Comparison of ENCODE assay signal across 22 cellular contexts in genomic region chr21:42201615-42202161, GRCh38. TPM values are rescaled to one million over a fixed set of nuclear protein-coding genes. Genes with fewer than 3 reads are reported as not detected.
DNase-seq lines count a peak whose midpoint lies in the region; ATAC-seq and TF ChIP-seq lines count a peak whose summit lies in the region.
"Had no signal": no experiment of that assay in that cellular context is flagged by ENCODE, and none has a peak within 500 bp of the region (broad histone marks: within the 10 kb centered on the region; RNA-seq: fewer than 3 reads in every experiment).

No MANE protein-coding gene starts in this region.

- H3K4me1 ChIP-seq in BLaER1 (peaks cover 30% of the 10 kb centered on the region), mesenchymal stem cell (ENCODE audit: control insufficient read depth, insufficient read depth, low read depth, low read length) (no peaks in the 10 kb centered on the region)
- peaks cover 36% of the 10 kb centered on the region for H3K4me1 ChIP-seq in CD4-positive, alpha-beta memory T cell (ENCODE audit: insufficient read depth, low read length)
- H3K4me1 ChIP-seq: sigmoid colon had no signal

- H3K27me3 ChIP-seq in BLaER1 (no peaks in the 10 kb centered on the region), WERI-Rb-1 (ENCODE audit: insufficient read depth, low read depth, severe bottlenecking) (no peaks in the 10 kb centered on the region), mesenchymal stem cell (ENCODE audit: control insufficient read depth in 1 of 2, insufficient read depth in 1 of 2, low read length in 2 of 2) (peaks cover 5 to 16% of the 10 kb centered on the region in 2 experiments)
- no peaks in the 10 kb centered on the region for H3K27me3 ChIP-seq in CD4-positive, alpha-beta memory T cell (ENCODE audit: insufficient read depth, low read length)
- H3K27me3 ChIP-seq: sigmoid colon, thyroid gland had no signal

- no peaks in the 10 kb centered on the region for H4K20me1 ChIP-seq in BLaER1

- no peak overlapping the region for H2BK15ac ChIP-seq in mesenchymal stem cell (ENCODE audit: low read depth, poor library complexity, severe bottlenecking)

- H3K14ac ChIP-seq in mesenchymal stem cell (ENCODE audit: low read length in 2 of 2): no peak overlapping the region

- no peak overlapping the region for H2BK12ac ChIP-seq in mesenchymal stem cell (ENCODE audit: low read length in 2 of 2)

- H3K9me3 ChIP-seq in BLaER1 (no peaks in the 10 kb centered on the region), WERI-Rb-1 (ENCODE audit: severe bottlenecking) (peaks cover 19% of the 10 kb centered on the region), mesenchymal stem cell (ENCODE audit: control insufficient read depth, low read length) (no peaks in the 10 kb centered on the region)
- H3K9me3 ChIP-seq in CD4-positive, alpha-beta memory T cell (ENCODE audit: control insufficient read depth in 1 of 2, low read length in 2 of 2): no peaks in the 10 kb centered on the region
- H3K9me3 ChIP-seq: mucosa of descending colon, sigmoid colon, thyroid gland had no signal

- H3K36me3 ChIP-seq in BLaER1 (no peaks in the 10 kb centered on the region), WERI-Rb-1 (no peaks in the 10 kb centered on the region), mesenchymal stem cell (ENCODE audit: control insufficient read depth in 1 of 2, insufficient read depth in 2 of 2, low read depth in 1 of 2, low read length in 2 of 2) (no peaks in the 10 kb centered on the region)
- H3K36me3 ChIP-seq in CD4-positive, alpha-beta memory T cell (ENCODE audit: insufficient read depth, low read length): no peaks in the 10 kb centered on the region
- H3K36me3 ChIP-seq: sigmoid colon, thyroid gland had no signal

- H3K36me3 Mint-ChIP-seq in CD4-positive, alpha-beta memory T cell: no peaks in the 10 kb centered on the region

- H3K4me3 ChIP-seq in BLaER1 (no peak overlapping the region), WERI-Rb-1 (ENCODE audit: low read depth, low read length) (peak overlapping the region; percentile 39), mesenchymal stem cell (ENCODE audit: insufficient read depth in 1 of 2, low read depth in 1 of 2, low read length in 2 of 2) (no peak overlapping the region)
- no peak overlapping the region for H3K4me3 ChIP-seq in CD4-positive, alpha-beta memory T cell (ENCODE audit: low read length in 2 of 2)
- H3K4me3 ChIP-seq: GM23338, mucosa of descending colon, sigmoid colon, thyroid gland had no signal

- H3K27me3 Mint-ChIP-seq in CD4-positive, alpha-beta memory T cell: no peaks in the 10 kb centered on the region

- H2AFZ ChIP-seq in mesenchymal stem cell (ENCODE audit: low read depth, low read length): no peak overlapping the region
- H2AFZ ChIP-seq: GM23338 had no signal

- no peak overlapping the region for H2AK5ac ChIP-seq in mesenchymal stem cell (ENCODE audit: low read length, severe bottlenecking)

- H3K9ac ChIP-seq in BLaER1: no peak overlapping the region
- H3K9ac ChIP-seq in mesenchymal stem cell (ENCODE audit: low read length): no peak overlapping the region
- H3K9ac ChIP-seq: KMS-11 had no signal

- no peak for ATAC-seq in GM18498 (IDR thresholded peaks at IDR 0.05; ENCODE audit: unreplicated experiment)
- no peak for ATAC-seq in HG02840 (IDR thresholded peaks at IDR 0.05; ENCODE audit: low FRiP score, unreplicated experiment)
- ATAC-seq: GM23338 had no signal

- no peaks in the 10 kb centered on the region for H3K79me1 ChIP-seq in mesenchymal stem cell (replicated peaks; ENCODE audit: low read length, poor library complexity, severe bottlenecking)

- peak overlapping the region in 4 of 7 donors; percentile 47 to 85 (median 54) for H3K27ac Mint-ChIP-seq in CD4-positive, alpha-beta memory T cell
- H3K27ac Mint-ChIP-seq: activated CD4-positive, alpha-beta T cell treated with anti-CD3 and anti-CD28 coated beads, Interleukin-2, amount 10 ng/mL, durations not matched to agents 7 days and 5 days; dendritic cell treated with granulocyte-macrophage colony-stimulating factor and Interleukin-4, amounts not matched to agents 40 ng/mL and 50 ng/mL, for 4 days; GM23338 had no signal

- H4K8ac ChIP-seq in mesenchymal stem cell (ENCODE audit: low read length): peak overlapping the region; percentile 47

- no peak overlapping the region for H2BK5ac ChIP-seq in mesenchymal stem cell (ENCODE audit: low read depth, low read length, poor library complexity, severe bottlenecking)

- no peak overlapping the region for H3K18ac ChIP-seq in mesenchymal stem cell (ENCODE audit: low read depth in 1 of 2, low read length in 2 of 2)

- no peak overlapping the region for H3K23ac ChIP-seq in mesenchymal stem cell (ENCODE audit: low read length in 2 of 2)

- H3K4me2 ChIP-seq in BLaER1 (peak overlapping the region; percentile 48; the same call in 1 of the 2 replicates), mesenchymal stem cell (ENCODE audit: low read length, poor library complexity, severe bottlenecking) (no peak overlapping the region)
- H3K4me2 ChIP-seq: GM23338, KMS-11 had no signal

- 84% methylated on average over 10 of the region's 11 CpGs for WGBS in mesenchymal stem cell

- intact Hi-C loops in CD4-positive, alpha-beta memory T cell (cut with micrococcal nuclease): no loop called here

- no peak overlapping the region for H3K4me3 Mint-ChIP-seq in CD4-positive, alpha-beta memory T cell
- H3K4me3 Mint-ChIP-seq: activated CD4-positive, alpha-beta T cell treated with anti-CD3 and anti-CD28 coated beads, Interleukin-2, amount 10 ng/mL, durations not matched to agents 7 days and 5 days; dendritic cell treated with granulocyte-macrophage colony-stimulating factor and Interleukin-4, amounts not matched to agents 40 ng/mL and 50 ng/mL, for 4 days; GM23338 had no signal

- DNase-seq in CD4-positive, alpha-beta memory T cell: no peak
- no peak for DNase-seq in WERI-Rb-1
- no peak for DNase-seq in mesenchymal stem cell
- DNase-seq in cerebellum (ENCODE audit: low spot score): no peak
- DNase-seq: activated CD4-positive, alpha-beta T cell treated with anti-CD3 and anti-CD28 coated beads, Interleukin-2, amount 10 ng/mL, durations not matched to agents 7 days and 5 days; activated effector memory CD4-positive, alpha-beta T cell treated with anti-CD3 and anti-CD28 coated beads, Interleukin-2, amount 50 U/mL, for 16 hours; amniotic stem cell; DMS79 treated with DMSO at 0.1 percent for 48 hours; NCI-H1694 treated with DMSO at 0.1 percent for 48 hours; NCI-H2227 treated with DMSO at 0.1 percent for 48 hours; NCI-H69; sigmoid colon; stimulated activated naive CD4-positive, alpha-beta T cell treated with Interleukin-2 at 50 U/mL for 16 hours; thyroid gland had no signal

- CTCF ChIA-PET in CD4-positive, alpha-beta memory T cell (lab: Charles Lee; ENCODE audit: partially characterized antibody): interaction anchor here (1.1 to 1.4 kb wide), 2 partner anchors 13 to 57 kb away, joined by 5 read pairs; no protein-coding TSS in a partner anchor

- H4K91ac ChIP-seq in mesenchymal stem cell (ENCODE audit: low read length): no peak overlapping the region

- no peaks in the 10 kb centered on the region for H3K9me3 Mint-ChIP-seq in CD4-positive, alpha-beta memory T cell
- H3K9me3 Mint-ChIP-seq: activated CD4-positive, alpha-beta T cell treated with anti-CD3 and anti-CD28 coated beads, Interleukin-2, amount 10 ng/mL, durations not matched to agents 7 days and 5 days; dendritic cell treated with granulocyte-macrophage colony-stimulating factor and Interleukin-4, amounts not matched to agents 40 ng/mL and 50 ng/mL, for 4 days had no signal

- H3K4ac ChIP-seq in mesenchymal stem cell (ENCODE audit: low read depth in 1 of 2, low read length in 2 of 2): no peak overlapping the region

- peaks cover 24 to 54% (median 38%) of the 10 kb centered on the region in 4 donors for H3K4me1 Mint-ChIP-seq in CD4-positive, alpha-beta memory T cell
- H3K4me1 Mint-ChIP-seq: GM23338 had no signal

- no peak for TF ChIP-seq CTCF in WERI-Rb-1 (IDR thresholded peaks at IDR 0.05; ENCODE audit: low read depth, low read length)

- H3K27ac ChIP-seq in BLaER1 (no peak overlapping the region), WERI-Rb-1 (peak overlapping the region; percentile 76), mesenchymal stem cell (ENCODE audit: low read length, poor library complexity, severe bottlenecking) (no peak overlapping the region)
- no peak overlapping the region for H3K27ac ChIP-seq in CD4-positive, alpha-beta memory T cell (ENCODE audit: low read depth, low read length)
- H3K27ac ChIP-seq: KMS-11, sigmoid colon, thyroid gland had no signal

- no peak overlapping the region for H2BK120ac ChIP-seq in mesenchymal stem cell (ENCODE audit: low read depth, low read length)

- POLR2A ChIA-PET in CD4-positive, alpha-beta memory T cell (lab: Charles Lee; ENCODE audit: partially characterized antibody): interaction anchor here (1.2 kb wide), 1 partner anchor 33 kb away, joined by 4 read pairs; no protein-coding TSS in a partner anchor

RNA-seq across cellular contexts. Expression of gene ABCG1, which starts 17.3 kb away (rescaled TPM):
- total RNA-seq in CD4-positive, alpha-beta memory T cell: 1 to 10 TPM; 1.5 to 2.0 TPM
- 10 to 100 TPM; 17.0 to 19.6 TPM for polyA plus RNA-seq in CD4-positive, alpha-beta memory T cell
- polyA plus RNA-seq in mesenchymal stem cell (2013, experiment 1 of 2): 3.1 TPM
- 3.1 TPM for polyA plus RNA-seq in mesenchymal stem cell (2013, experiment 2 of 2)
- total RNA-seq in cerebellum: 14.2 TPM
- total RNA-seq: RPMI7951 had no signal
